ENCODE assay signal across 8 cellular contexts in genomic region chr1:151993084-151993733, GRCh38. TPM values are rescaled to one million over a fixed set of nuclear protein-coding genes. Genes with fewer than 3 reads are reported as not detected.
DNase-seq lines count a peak whose midpoint lies in the region; ATAC-seq and TF ChIP-seq lines count a peak whose summit lies in the region.

No MANE protein-coding gene starts in this region.

- H3K36me3 ChIP-seq in HEK293 (ENCODE audit: control insufficient read depth in 2 of 2, insufficient read depth in 1 of 2, low read length in 2 of 2), result no peaks in the 10 kb centered on the region
- no peaks in the 10 kb centered on the region for H3K36me3 ChIP-seq in brain microvascular endothelial cell (replicated peaks)

- no peaks in the 10 kb centered on the region for H3K36me3 Mint-ChIP-seq in stimulated activated naive B cell treated with anti-CD40 and anti-IgM and Interleukin-4, amounts not matched to agents 10 μg/mL and 1 μg/mL and 100 μg/mL, for 72 hours

- POLR2A ChIA-PET in HEK293 (lab: Yijun Ruan, JAX), result interaction anchor here (0.9 to 3.2 kb wide), 10 partner anchors 9 to 711 kb away, joined by 3 to 15 read pairs (median 6); partner anchors contain the start of genes THEM4, TUFT1 and ZNF687

- H3K4me1 Mint-ChIP-seq in stimulated activated naive B cell treated with anti-CD40 and anti-IgM and Interleukin-4, amounts not matched to agents 10 μg/mL and 1 μg/mL and 100 μg/mL, for 72 hours, result peaks cover 13 to 41% of the 10 kb centered on the region in 2 donors

- in situ Hi-C loops in brain microvascular endothelial cell (cut with HindIII; ENCODE audit: low pct_ligation_motif_present, low sequenced_read_pairs), result no loop called here

- H3K4me3 Mint-ChIP-seq in stimulated activated naive B cell treated with anti-CD40 and anti-IgM and Interleukin-4, amounts not matched to agents 10 μg/mL and 1 μg/mL and 100 μg/mL, for 72 hours, result peak overlapping the region; percentile 95 to 96

- DNase-seq in T follicular helper cell (ENCODE audit: low read depth), result peak; percentile 10
- DNase-seq in brain microvascular endothelial cell, result no peak
- no peak for DNase-seq in left lobe of liver (ENCODE audit: low spot score)
- no peak for DNase-seq in stimulated activated naive B cell treated with anti-CD40 and anti-IgM and Interleukin-4, amounts not matched to agents 10 μg/mL and 1 μg/mL and 100 μg/mL, for 72 hours
- no peak for DNase-seq in NCI-H2029 treated with DMSO at 0.1 percent for 48 hours (lab: John Stamatoyannopoulos, UW)
- DNase-seq in OCI-M2 (lab: John Stamatoyannopoulos, UW; ENCODE audit: unreplicated experiment), result no peak

- peak; percentile 66; the same call in 1 of the 2 replicates for TF ChIP-seq CTCF in HEK293 (tag by site-specific recombination; IDR thresholded peaks at IDR 0.05)
- TF ChIP-seq CTCF in brain microvascular endothelial cell (IDR thresholded peaks at IDR 0.05; ENCODE audit: low read depth, low read length, missing control alignments), result no peak

- H3K9me3 ChIP-seq in HEK293 (ENCODE audit: control insufficient read depth, insufficient read depth, low read depth, low read length), result no peaks in the 10 kb centered on the region

- H3K27ac ChIP-seq in HEK293 (ENCODE audit: extremely low read depth, low read depth, low read length), result peak overlapping the region; percentile 90
- H3K27ac ChIP-seq in brain microvascular endothelial cell, result peak overlapping the region; percentile 51

- no peaks in the 10 kb centered on the region for H3K27me3 ChIP-seq in brain microvascular endothelial cell (replicated peaks)

- peaks cover 0 to 6% of the 10 kb centered on the region in 2 donors for H3K27me3 Mint-ChIP-seq in stimulated activated naive B cell treated with anti-CD40 and anti-IgM and Interleukin-4, amounts not matched to agents 10 μg/mL and 1 μg/mL and 100 μg/mL, for 72 hours

- ATAC-seq in left lobe of liver (peak; percentile 38), GM18870 (IDR thresholded peaks at IDR 0.05; ENCODE audit: unreplicated experiment) (no peak)
- ATAC-seq in stimulated activated naive B cell treated with anti-CD40 and anti-IgM and Interleukin-4, amounts not matched to agents 10 μg/mL and 1 μg/mL and 100 μg/mL, for 72 hours (replicated peaks), result peak; percentile 47 to 61

- H3K4me1 ChIP-seq in HEK293 (ENCODE audit: control insufficient read depth, insufficient read depth, low read length), result peaks cover 39% of the 10 kb centered on the region

- CTCF ChIA-PET in HEK293 (lab: Yijun Ruan, JAX), result interaction anchor here (0.6 to 9.3 kb wide), 9 partner anchors 9 to 1603 kb away, joined by 3 to 131 read pairs (median 4); no protein-coding TSS in a partner anchor

- peak overlapping the region; percentile 96 for H3K27ac Mint-ChIP-seq in stimulated activated naive B cell treated with anti-CD40 and anti-IgM and Interleukin-4, amounts not matched to agents 10 μg/mL and 1 μg/mL and 100 μg/mL, for 72 hours

- no peaks in the 10 kb centered on the region for H3K9me3 Mint-ChIP-seq in stimulated activated naive B cell treated with anti-CD40 and anti-IgM and Interleukin-4, amounts not matched to agents 10 μg/mL and 1 μg/mL and 100 μg/mL, for 72 hours

- peak overlapping the region; percentile 79 for H3K4me3 ChIP-seq in HEK293 (ENCODE audit: low read depth, low read length)
- peak overlapping the region; percentile 88 for H3K4me3 ChIP-seq in brain microvascular endothelial cell (ENCODE audit: low read depth, low read length)

TF ChIP-seq in HEK293, 187 proteins besides CTCF, POLR2A, EP300 and RAD21 (continues in another document):
- no peak for TF ChIP-seq ZNF692 (tag by site-specific recombination; IDR thresholded peaks at IDR 0.05)
- no peak for TF ChIP-seq ZNF426 (tag by site-specific recombination; IDR thresholded peaks at IDR 0.05)
- TF ChIP-seq ZNF362 (tag by site-specific recombination; IDR thresholded peaks at IDR 0.05), result no peak
- TF ChIP-seq ZNF10 (tag by site-specific recombination; IDR thresholded peaks at IDR 0.05), result no peak
- TF ChIP-seq ZNF747 (tag by site-specific recombination; IDR thresholded peaks at IDR 0.05), result no peak
- TF ChIP-seq ZBTB10 (tag by site-specific recombination; IDR thresholded peaks at IDR 0.05), result 0 out of 2 replicates have a peak, but pooled peaks have one; percentile 20
- TF ChIP-seq ZNF600 (tag by site-specific recombination; IDR thresholded peaks at IDR 0.05), result peak; percentile 24
- no peak for TF ChIP-seq ZNF311 (tag by site-specific recombination; IDR thresholded peaks at IDR 0.05; ENCODE audit: borderline replicate concordance)
- TF ChIP-seq ZNF423 (tag by site-specific recombination; IDR thresholded peaks at IDR 0.05), result no peak
- no peak for TF ChIP-seq ZNF514 (tag by site-specific recombination; IDR thresholded peaks at IDR 0.05)
- TF ChIP-seq ZNF830 (tag by site-specific recombination; IDR thresholded peaks at IDR 0.05; ENCODE audit: low read depth), result no peak
- TF ChIP-seq ZNF776 (tag by site-specific recombination; IDR thresholded peaks at IDR 0.05; ENCODE audit: borderline replicate concordance), result no peak
- TF ChIP-seq SCRT2 (tag by site-specific recombination; IDR thresholded peaks at IDR 0.05), result no peak
- TF ChIP-seq ZNF580 (tag by site-specific recombination; IDR thresholded peaks at IDR 0.05), result no peak
- TF ChIP-seq ZNF174 (tag by site-specific recombination; IDR thresholded peaks at IDR 0.05), result no peak
- no peak for TF ChIP-seq ZNF18 (tag by site-specific recombination; IDR thresholded peaks at IDR 0.05)

RNA-seq across cellular contexts. Expression of gene S100A10, which starts 0.5 kb away (rescaled TPM):
- total RNA-seq in left lobe of liver, result 45.0 TPM

RNA-seq across cellular contexts. Expression of gene S100A11, which starts 43.6 kb away (rescaled TPM):
- 14.0 TPM for total RNA-seq in left lobe of liver
